Comparison of ENCODE assay signal across 9 cellular contexts in the genomic region with DNA sequence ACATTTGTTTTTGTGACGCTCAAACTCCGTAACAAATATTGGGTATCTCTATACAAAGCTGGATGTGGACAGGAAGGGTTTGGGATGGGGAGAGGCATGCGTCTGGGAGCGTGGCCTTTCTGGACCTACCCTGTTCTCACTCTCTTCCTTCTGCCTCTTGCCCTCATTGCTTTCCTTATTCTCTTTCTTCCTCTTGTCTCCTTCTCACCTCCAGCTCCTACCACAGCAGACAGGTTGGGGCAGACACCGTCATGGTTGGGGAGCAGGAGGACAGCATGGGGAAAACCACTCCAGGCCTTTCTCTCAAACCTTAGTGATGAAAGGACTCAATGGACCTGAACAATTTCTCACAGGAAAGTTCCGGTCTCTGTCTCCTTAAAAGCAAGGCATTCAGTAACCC.
DNase-seq lines count a peak whose midpoint lies in the region; ATAC-seq, FAIRE-seq and TF ChIP-seq lines count a peak whose summit lies in the region.
"Had no signal": no experiment of that assay in that cellular context is flagged by ENCODE, and none has a peak within 500 bp of the region (broad histone marks: within the 10 kb centered on the region; RNA-seq: fewer than 3 reads in every experiment).

No MANE protein-coding gene starts in this region.

- TF ChIP-seq EP300 in transverse colon (IDR thresholded peaks at IDR 0.05; ENCODE audit: low read depth), result no peak

- H3K36me3 ChIP-seq in muscle layer of duodenum (ENCODE audit: control insufficient read depth in 1 of 2, insufficient read depth in 2 of 2, low read length in 2 of 2) (no peaks in the 10 kb centered on the region), transverse colon (no peaks in the 10 kb centered on the region)

- H3K4me1 ChIP-seq in muscle layer of duodenum (ENCODE audit: control insufficient read depth in 1 of 2, insufficient read depth in 2 of 2, low read length in 2 of 2) (peaks cover 10 to 22% of the 10 kb centered on the region in 2 donors), transverse colon (peaks cover 0 to 34% (median 9%) of the 10 kb centered on the region in 4 donors)

- peak overlapping the region; percentile 67 to 86 for H3K4me3 Mint-ChIP-seq in activated T-cell treated with anti-CD3 and anti-CD28 coated beads, Interleukin-2, amount 50 U/mL, for 72 hours

- no peaks in the 10 kb centered on the region for H3K27me3 ChIP-seq in muscle layer of duodenum (ENCODE audit: low read depth, low read length)
- no peaks in the 10 kb centered on the region for H3K27me3 ChIP-seq in transverse colon

- H3K36me3 Mint-ChIP-seq in activated T-cell treated with anti-CD3 and anti-CD28 coated beads, Interleukin-2, amount 50 U/mL, for 72 hours (ENCODE audit: insufficient read depth in 2 of 2), result peaks cover 0 to 2% of the 10 kb centered on the region in 2 donors

- in situ Hi-C loops in transverse colon (cut with MboI; ENCODE audit: low pct_ligation_motif_present in 1 of 4, low pct_unique_long_range_greater_than_20kb in 1 of 4, low sequenced_read_pairs in 3 of 4), result no loop called here

- H3K9me3 ChIP-seq in muscle layer of duodenum (ENCODE audit: control insufficient read depth in 1 of 2, low read length in 2 of 2) (no peaks in the 10 kb centered on the region), transverse colon (no peaks in the 10 kb centered on the region)

- no peak for DNase-seq in activated T-cell treated with anti-CD3 and anti-CD28 coated beads, Interleukin-2, amount 50 U/mL, for 72 hours
- no peak for DNase-seq in activated T-cell treated with anti-CD3 and anti-CD28 coated beads, Interleukin-2, amount 50 U/mL, for 48 hours
- DNase-seq in coronary artery (ENCODE audit: low spot score) (no peak), transverse colon (no peak), GM19239 (ENCODE audit: insufficient read length, low spot score) (no peak)
- no peak for DNase-seq in stimulated activated CD4-positive, alpha-beta T cell treated with anti-CD3 and anti-CD28 coated beads, Interleukin-4, amount 100 ng/mL, for 24 hours
- DNase-seq: NCI-H1092 had no signal

- peak overlapping the region; percentile 95 for H3K27ac Mint-ChIP-seq in activated T-cell treated with anti-CD3 and anti-CD28 coated beads, Interleukin-2, amount 50 U/mL, for 72 hours

- H3K27me3 Mint-ChIP-seq in activated T-cell treated with anti-CD3 and anti-CD28 coated beads, Interleukin-2, amount 50 U/mL, for 72 hours (ENCODE audit: low read depth), result no peaks in the 10 kb centered on the region

- intact Hi-C loops in transverse colon (cut with DNase I; ENCODE audit: low total_unique reads), result no loop called here

- 80 to 97% methylated on average over 5 to 6 of the region's 6 CpGs for WGBS in transverse colon (ENCODE audit: low coverage in 1 of 2), 2 donors

- peaks cover 72% of the 10 kb centered on the region for H3K4me1 Mint-ChIP-seq in activated T-cell treated with anti-CD3 and anti-CD28 coated beads, Interleukin-2, amount 50 U/mL, for 72 hours (ENCODE audit: low read depth)

- no peak overlapping the region for H3K4me3 ChIP-seq in coronary artery
- H3K4me3 ChIP-seq in muscle layer of duodenum (ENCODE audit: low read depth in 1 of 2, low read length in 2 of 2), result no peak overlapping the region
- no peak overlapping the region for H3K4me3 ChIP-seq in transverse colon

- no peaks in the 10 kb centered on the region for H3K9me3 Mint-ChIP-seq in activated T-cell treated with anti-CD3 and anti-CD28 coated beads, Interleukin-2, amount 50 U/mL, for 72 hours

- TF ChIP-seq POLR2A in transverse colon (IDR thresholded peaks at IDR 0.05), result no peak

- TF ChIP-seq CTCF in coronary artery (IDR thresholded peaks at IDR 0.05), result no peak
- TF ChIP-seq CTCF in transverse colon (IDR thresholded peaks at IDR 0.05), result no peak

- H3K27ac ChIP-seq in coronary artery (peak overlapping the region; percentile 22 to 73), muscle layer of duodenum (ENCODE audit: low read length) (peak overlapping the region; percentile 61), transverse colon (peak overlapping the region; percentile 25 to 59 (median 38))

- ATAC-seq in activated T-cell treated with anti-CD3 and anti-CD28 coated beads, Interleukin-2, amount 50 U/mL, for 72 hours (replicated peaks in 1 of 2), result no peak
- no peak for ATAC-seq in GM21717 (IDR thresholded peaks at IDR 0.05; ENCODE audit: unreplicated experiment)

- FAIRE-seq in GM19239 (lab: Jason Lieb, UNC), result no peak
